In the genomic region with DNA sequence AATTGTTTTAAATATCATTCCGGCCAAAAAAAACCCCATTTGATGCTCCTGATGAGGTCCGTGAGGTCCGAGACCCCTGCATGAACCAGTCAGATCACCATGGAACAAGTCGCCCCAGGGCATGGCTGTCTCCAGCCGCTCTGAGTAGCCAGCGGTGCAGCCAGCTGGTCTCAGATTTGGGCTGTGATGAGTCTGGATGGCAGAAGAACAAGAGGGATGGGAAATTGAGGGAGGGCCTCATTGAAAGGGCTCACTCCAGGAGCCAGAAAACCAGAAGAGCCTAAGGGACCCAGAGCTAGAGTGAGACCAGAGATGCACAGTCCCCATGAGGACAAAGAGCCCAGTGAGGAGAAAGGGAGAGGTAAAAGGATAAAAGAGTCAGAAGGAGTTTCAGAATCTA, we compare ENCODE assay signal across 9 cellular contexts.
A peak's percentile ranks its signal among the peaks of the same experiment; 100 is the strongest.
DNase-seq lines count a peak whose midpoint lies in the region; ATAC-seq and TF ChIP-seq lines count a peak whose summit lies in the region.
"Had no signal": no experiment of that assay in that cellular context is flagged by ENCODE, and none has a peak within 500 bp of the region (broad histone marks: within the 10 kb centered on the region; RNA-seq: fewer than 3 reads in every experiment).

No MANE protein-coding gene starts in this region.

- H4K20me1 ChIP-seq in BLaER1 (no peaks in the 10 kb centered on the region), osteoblast (ENCODE audit: insufficient read depth, low read length) (no peaks in the 10 kb centered on the region)

- peak overlapping the region; percentile 47 for H2AFZ ChIP-seq in osteoblast (ENCODE audit: low read length)

- H3K4me2 ChIP-seq in BLaER1 (peak overlapping the region; percentile 76), osteoblast (ENCODE audit: insufficient read depth, low read length) (peak overlapping the region; percentile 58)

- ATAC-seq in HG02981 (IDR thresholded peaks at IDR 0.05; ENCODE audit: unreplicated experiment), result peak; percentile 21
- ATAC-seq in central memory CD8-positive, alpha-beta T cell (replicated peaks; ENCODE audit: extremely low read depth, poor library complexity, severe bottlenecking), result no peak
- ATAC-seq in GM21515 (IDR thresholded peaks at IDR 0.05; ENCODE audit: unreplicated experiment), result no peak

- H3K4me3 ChIP-seq in BLaER1, result no peak overlapping the region
- no peak overlapping the region for H3K4me3 ChIP-seq in osteoblast (ENCODE audit: insufficient read depth, low read length)

- peak overlapping the region; percentile 96 for H3K27ac ChIP-seq in BLaER1
- peak overlapping the region; percentile 82 for H3K27ac ChIP-seq in osteoblast (ENCODE audit: low read depth, low read length)

- no peak for DNase-seq in central memory CD8-positive, alpha-beta T cell (ENCODE audit: low spot score in 2 of 2)
- DNase-seq in osteoblast (ENCODE audit: insufficient read length, low spot score, missing footprints) (no peak), globus pallidus (ENCODE audit: low spot score) (no peak), NK-92 (lab: John Stamatoyannopoulos, UW; ENCODE audit: unreplicated experiment) (no peak), NCI-H345 treated with DMSO at 0.1 percent for 48 hours (lab: John Stamatoyannopoulos, UW; ENCODE audit: unreplicated experiment) (no peak)
- DNase-seq: EL had no signal

- no peaks in the 10 kb centered on the region for H3K27me3 Mint-ChIP-seq in central memory CD8-positive, alpha-beta T cell

- peak overlapping the region; percentile 48 for H3K9ac ChIP-seq in BLaER1

- no peaks in the 10 kb centered on the region for H3K9me3 Mint-ChIP-seq in central memory CD8-positive, alpha-beta T cell

- peaks cover 10% of the 10 kb centered on the region for H3K9me3 ChIP-seq in BLaER1
- no peaks in the 10 kb centered on the region for H3K9me3 ChIP-seq in osteoblast (ENCODE audit: low read depth, low read length)

- no peaks in the 10 kb centered on the region for H3K79me2 ChIP-seq in osteoblast (ENCODE audit: insufficient read depth, low read length)

- H3K36me3 Mint-ChIP-seq in central memory CD8-positive, alpha-beta T cell (ENCODE audit: insufficient read depth), result peaks cover 1% of the 10 kb centered on the region

- H3K27me3 ChIP-seq in BLaER1, result no peaks in the 10 kb centered on the region
- H3K27me3 ChIP-seq in osteoblast (ENCODE audit: insufficient read depth, low read length), result no peaks in the 10 kb centered on the region

- H3K36me3 ChIP-seq in BLaER1 (no peaks in the 10 kb centered on the region), osteoblast (ENCODE audit: insufficient read depth, low read length) (no peaks in the 10 kb centered on the region)

- H3K4me3 Mint-ChIP-seq in central memory CD8-positive, alpha-beta T cell, result no peak overlapping the region

- peaks cover 28% of the 10 kb centered on the region for H3K4me1 Mint-ChIP-seq in central memory CD8-positive, alpha-beta T cell

- peak overlapping the region; percentile 91 for H3K27ac Mint-ChIP-seq in central memory CD8-positive, alpha-beta T cell (ENCODE audit: low read depth)

- H3K4me1 ChIP-seq in BLaER1 (peaks cover 71% of the 10 kb centered on the region), osteoblast (ENCODE audit: insufficient read depth, low read length) (peaks cover 38% of the 10 kb centered on the region)

- TF ChIP-seq CTCF in osteoblast (IDR thresholded peaks at IDR 0.05; ENCODE audit: extremely low read depth, low read depth, low read length), result no peak
